12 cellular contexts compared by ENCODE assay signal in the genomic region with DNA sequence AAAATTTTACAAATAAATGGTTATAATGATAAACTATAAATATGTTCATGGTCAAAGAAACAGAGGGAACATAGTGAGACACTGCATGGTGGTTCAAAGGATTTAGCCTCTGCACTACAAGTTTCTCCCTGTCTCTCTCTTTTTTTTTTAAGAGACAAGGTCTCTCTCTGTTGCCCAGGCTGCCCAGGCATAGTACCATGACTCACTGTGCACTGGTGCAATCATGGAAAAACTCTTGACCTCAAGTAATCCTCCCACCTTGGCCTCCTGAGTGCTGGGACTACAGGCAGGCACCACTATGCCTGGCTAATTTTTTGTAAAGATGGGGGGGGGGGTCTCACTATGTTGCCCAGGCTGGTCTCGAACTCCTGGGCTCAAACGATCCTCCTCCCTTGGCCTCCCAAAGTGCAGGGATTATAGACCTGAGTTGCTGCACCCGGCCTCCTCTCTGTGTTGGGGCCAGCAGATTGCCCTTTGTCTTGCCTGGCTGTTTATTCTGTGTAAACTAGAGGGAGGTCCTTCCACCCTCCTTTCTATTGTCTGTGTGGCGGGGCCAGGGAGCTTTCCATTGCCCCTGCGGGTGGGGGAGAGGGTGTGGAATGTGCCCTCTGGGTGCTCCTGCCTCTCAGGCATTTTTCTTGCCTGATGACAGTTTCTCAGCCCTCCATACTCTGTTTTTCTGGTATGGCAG. TPM values are rescaled to one million over a fixed set of nuclear protein-coding genes. Genes with fewer than 3 reads are reported as not detected.
DNase-seq lines count a peak whose midpoint lies in the region; ATAC-seq, FAIRE-seq and TF ChIP-seq lines count a peak whose summit lies in the region.
"Had no signal": no experiment of that assay in that cellular context is flagged by ENCODE, and none has a peak within 500 bp of the region (broad histone marks: within the 10 kb centered on the region; RNA-seq: fewer than 3 reads in every experiment).

No MANE protein-coding gene starts in this region.

- dilution Hi-C loops in keratinocyte (cut with MboI; ENCODE audit: extremely low pct_ligation_motif_present, low sequenced_read_pairs) = no loop called here

- no peaks in the 10 kb centered on the region for H3K9me3 Mint-ChIP-seq in activated naive CD8-positive, alpha-beta T cell treated with anti-CD3 and anti-CD28 coated beads, Interleukin-2, amount 50 U/mL, for 24 hours
- H3K9me3 Mint-ChIP-seq: T-cell had no signal

- no peak for FAIRE-seq in keratinocyte (lab: Jason Lieb, UNC)
- FAIRE-seq: pancreas had no signal

- H4K20me1 ChIP-seq in keratinocyte (ENCODE audit: control insufficient read depth, extremely low read depth, insufficient read depth, low read length) = no peaks in the 10 kb centered on the region

- no peak for TF ChIP-seq CTCF in keratinocyte (optimal IDR thresholded peaks at IDR 0.05 in 1 of 3, IDR thresholded peaks at IDR 0.05 in 1 of 3, conservative IDR thresholded peaks at IDR 0.05 in 1 of 3; ENCODE audit: extremely low read depth in 1 of 3, insufficient read depth in 2 of 3, low read length in 3 of 3)

- no peak overlapping the region for H3K4me2 ChIP-seq in keratinocyte (ENCODE audit: control insufficient read depth, extremely low read depth, insufficient read depth, low read depth, low read length)

- H3K36me3 Mint-ChIP-seq in activated naive CD8-positive, alpha-beta T cell treated with anti-CD3 and anti-CD28 coated beads, Interleukin-2, amount 50 U/mL, for 24 hours (ENCODE audit: low read depth) = peaks cover 52% of the 10 kb centered on the region

- H2AFZ ChIP-seq in keratinocyte (ENCODE audit: control insufficient read depth, low read length) = no peak overlapping the region

- H3K4me1 ChIP-seq in keratinocyte (ENCODE audit: control insufficient read depth, extremely low read depth, insufficient read depth, low read length) = peaks cover 6% of the 10 kb centered on the region

- no peaks in the 10 kb centered on the region for H3K27me3 Mint-ChIP-seq in activated naive CD8-positive, alpha-beta T cell treated with anti-CD3 and anti-CD28 coated beads, Interleukin-2, amount 50 U/mL, for 24 hours
- H3K27me3 Mint-ChIP-seq: T-cell had no signal

- H3K27me3 ChIP-seq in keratinocyte (ENCODE audit: control insufficient read depth, extremely low read depth, insufficient read depth, low read length) = no peaks in the 10 kb centered on the region
- H3K27me3 ChIP-seq: pancreas had no signal

- in situ Hi-C loops in ACHN (cut with HindIII; ENCODE audit: low pct_ligation_motif_present, low pct_unique_long_range_greater_than_20kb, low sequenced_read_pairs) = no loop called here

- H3K27ac ChIP-seq in keratinocyte (ENCODE audit: control insufficient read depth, insufficient read depth, low read length) = peak overlapping the region; percentile 31
- H3K27ac ChIP-seq: pancreas had no signal

- H3K9me3 ChIP-seq in keratinocyte (ENCODE audit: control insufficient read depth, low read depth, low read length) = no peaks in the 10 kb centered on the region
- H3K9me3 ChIP-seq: pancreas had no signal

- H3K4me3 Mint-ChIP-seq in activated naive CD8-positive, alpha-beta T cell treated with anti-CD3 and anti-CD28 coated beads, Interleukin-2, amount 50 U/mL, for 24 hours = no peak overlapping the region
- H3K4me3 Mint-ChIP-seq: T-cell had no signal

- DNase-seq in ACHN (peak; percentile 78), HK-2 (ENCODE audit: unreplicated experiment) (peak; percentile 62), keratinocyte (ENCODE audit: low read depth, low spot score) (no peak), hypothalamus (lab: John Stamatoyannopoulos, UW) (no peak)
- DNase-seq in activated naive CD8-positive, alpha-beta T cell treated with anti-CD3 and anti-CD28 coated beads, Interleukin-2, amount 50 U/mL, for 24 hours = no peak
- no peak for DNase-seq in stimulated activated CD4-positive, alpha-beta T cell treated with anti-CD3 and anti-CD28 coated beads, Interleukin-15, amount 100 ng/mL, for 24 hours
- DNase-seq: activated gamma-delta T cell treated with Interleukin-2 at 50 U/mL for 16 hours, NCI-H1092 treated with DMSO at 0.1 percent for 48 hours, pancreas, T-cell had no signal

- no peak overlapping the region for H3K9ac ChIP-seq in keratinocyte (ENCODE audit: control insufficient read depth, extremely low read depth, insufficient read depth, low read length)

- H3K4me1 Mint-ChIP-seq in activated naive CD8-positive, alpha-beta T cell treated with anti-CD3 and anti-CD28 coated beads, Interleukin-2, amount 50 U/mL, for 24 hours = peaks cover 23% of the 10 kb centered on the region

- peak; percentile 83 for ATAC-seq in activated naive CD8-positive, alpha-beta T cell treated with anti-CD3 and anti-CD28 coated beads, Interleukin-2, amount 50 U/mL, for 24 hours
- no peak for ATAC-seq in HG02981 (IDR thresholded peaks at IDR 0.05; ENCODE audit: unreplicated experiment)
- no peak for ATAC-seq in activated CD4-positive, CD25-positive, alpha-beta regulatory T cell treated with anti-CD3 and anti-CD28 coated beads, Interleukin-2, amount 50 U/mL, for 24 hours
- ATAC-seq: pancreas, T-cell had no signal

- no peak overlapping the region for H3K27ac Mint-ChIP-seq in activated naive CD8-positive, alpha-beta T cell treated with anti-CD3 and anti-CD28 coated beads, Interleukin-2, amount 50 U/mL, for 24 hours
- H3K27ac Mint-ChIP-seq: T-cell had no signal

- H3K9me1 ChIP-seq in keratinocyte (ENCODE audit: control insufficient read depth, extremely low read depth, insufficient read depth, low read length) = no peaks in the 10 kb centered on the region

- no peak overlapping the region for H3K4me3 ChIP-seq in keratinocyte (ENCODE audit: control insufficient read depth in 2 of 3, extremely low read depth in 1 of 3, insufficient read depth in 2 of 3, low read depth in 1 of 3, low read length in 3 of 3)
- H3K4me3 ChIP-seq: pancreas had no signal

- H3K36me3 ChIP-seq in keratinocyte (ENCODE audit: control insufficient read depth in 2 of 2, extremely low read depth in 1 of 2, insufficient read depth in 2 of 2, low read length in 2 of 2) = peaks cover 6 to 13% of the 10 kb centered on the region in 2 experiments

- H3K79me2 ChIP-seq in keratinocyte (ENCODE audit: control insufficient read depth, insufficient read depth, low read length) = peaks cover 15% of the 10 kb centered on the region

RNA-seq across cellular contexts. Expression of a gene that starts 22.1 kb away (rescaled TPM):
- polyA plus RNA-seq in keratinocyte = 35.5 to 74.2 TPM (median 63.2 TPM) in 3 replicates
- 18.8 TPM for polyA plus RNA-seq in keratinocyte (2011; ENCODE audit: low read depth)
- 32.2 and 36.1 TPM in 2 replicates for polyA plus RNA-seq in keratinocyte (2011; cell fraction: cytosol; rRNA removed)
- 62.0 and 70.8 TPM in 2 replicates for polyA plus RNA-seq in keratinocyte (2011; cell fraction: nucleus; rRNA removed)
- polyA plus RNA-seq in keratinocyte (2012; ENCODE audit: low replicate concordance) = 31.9 and 108 TPM in 2 replicates
- 53.9 to 101 TPM (median 74.2 TPM) in 3 replicates for polyA minus RNA-seq in keratinocyte
- polyA minus RNA-seq in keratinocyte (2011; cell fraction: cytosol; rRNA and poly(A)+ RNA removed) = 77.9 TPM
- polyA minus RNA-seq in keratinocyte (2011; cell fraction: nucleus; rRNA and poly(A)+ RNA removed) = 41.5 and 71.6 TPM in 2 replicates

RNA-seq across cellular contexts. Expression of a gene that starts 55.1 kb away (rescaled TPM):
- 0.01 to 0.08 TPM (median 0.05 TPM) in 3 replicates for polyA plus RNA-seq in keratinocyte
- not detected for polyA plus RNA-seq in keratinocyte (2011; ENCODE audit: low read depth)
- 0.01 TPM in 2 replicates for polyA plus RNA-seq in keratinocyte (2011; cell fraction: cytosol; rRNA removed)
- polyA plus RNA-seq in keratinocyte (2011; cell fraction: nucleus; rRNA removed) = 0.28 and 0.29 TPM in 2 replicates
- 0.06 and 0.20 TPM in 2 replicates for polyA plus RNA-seq in keratinocyte (2012; ENCODE audit: low replicate concordance)
- 0.13 to 0.26 TPM in 2 of 3 replicates, not detected in the other for polyA minus RNA-seq in keratinocyte
- not detected for polyA minus RNA-seq in keratinocyte (2011; cell fraction: cytosol; rRNA and poly(A)+ RNA removed)
- polyA minus RNA-seq in keratinocyte (2011; cell fraction: nucleus; rRNA and poly(A)+ RNA removed) = 0.32 and 1.8 TPM in 2 replicates

Comparison
In these comparisons a context has a peak if more than half of its experiments do, and no peak if none do; other contexts are left out.
1. DNase-seq: peak in ACHN (single experiment) and HK-2 (single experiment); none in activated naive CD8-positive, alpha-beta T cell treated with anti-CD3 and anti-CD28 coated beads, Interleukin-2, amount 50 U/mL, for 24 hours (single experiment), keratinocyte (single experiment), hypothalamus (0 of 51) and stimulated activated CD4-positive, alpha-beta T cell treated with anti-CD3 and anti-CD28 coated beads, Interleukin-15, amount 100 ng/mL, for 24 hours (single experiment).